Comparison of ENCODE assay signal across 9 cellular contexts in the genomic region with DNA sequence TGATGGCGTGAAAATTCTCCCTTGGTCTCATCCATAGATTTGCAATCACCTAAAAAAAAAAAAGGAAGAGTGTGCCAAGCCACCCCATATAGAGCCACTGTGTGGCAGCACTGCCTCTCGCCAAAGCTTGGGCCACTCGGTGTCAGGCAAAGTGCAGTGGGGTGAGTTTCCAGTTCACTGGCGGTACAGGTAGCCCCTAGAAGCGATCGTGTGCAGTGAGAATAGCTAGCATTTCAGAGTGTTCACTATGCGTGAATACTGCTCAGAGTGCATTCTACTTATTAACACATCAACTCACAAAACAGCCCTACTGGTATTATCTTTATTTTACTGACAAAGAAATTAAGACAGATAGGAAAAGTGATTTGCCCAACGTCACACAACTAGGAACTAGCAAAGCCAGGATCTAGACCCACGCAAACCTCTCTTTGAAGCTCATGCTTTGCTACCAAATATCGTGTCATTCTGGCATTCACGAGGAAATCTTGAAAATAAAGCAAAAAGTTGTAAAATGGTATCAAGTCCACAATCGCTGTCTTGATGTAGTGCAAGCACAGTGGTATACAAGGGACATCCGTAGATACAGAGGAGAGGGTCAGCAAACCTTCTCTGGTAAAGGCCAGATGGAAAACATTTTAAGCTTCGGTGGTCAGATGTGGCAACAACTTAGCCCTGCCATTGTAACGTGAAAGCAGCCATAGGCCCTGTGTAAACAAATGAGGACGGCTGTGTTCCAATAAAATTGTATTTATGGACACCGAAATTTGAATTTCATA. TPM values are rescaled to one million over a fixed set of nuclear protein-coding genes. Genes with fewer than 3 reads are reported as not detected.
A peak's percentile ranks its signal among the peaks of the same experiment; 100 is the strongest.
DNase-seq lines count a peak whose midpoint lies in the region; ATAC-seq, FAIRE-seq and TF ChIP-seq lines count a peak whose summit lies in the region.
"Had no signal": no experiment of that assay in that cellular context is flagged by ENCODE, and none has a peak within 500 bp of the region (broad histone marks: within the 10 kb centered on the region; RNA-seq: fewer than 3 reads in every experiment).

No MANE protein-coding gene starts in this region.

- no peak overlapping the region for H3K27ac ChIP-seq in A673 (ENCODE audit: low read depth, low read length, poor library complexity, severe bottlenecking)
- H3K27ac ChIP-seq in keratinocyte (ENCODE audit: control insufficient read depth, insufficient read depth, low read length) = no peak overlapping the region

- peaks cover 6% of the 10 kb centered on the region for H3K4me1 Mint-ChIP-seq in MCF 10A (ENCODE audit: insufficient read depth, unreplicated experiment)

- H3K4me3 ChIP-seq in A673 (ENCODE audit: low read depth, low read length, poor library complexity, severe bottlenecking) (no peak overlapping the region), NB4 (ENCODE audit: low read depth, low read length) (no peak overlapping the region), keratinocyte (ENCODE audit: control insufficient read depth in 2 of 3, extremely low read depth in 1 of 3, insufficient read depth in 2 of 3, low read depth in 1 of 3, low read length in 3 of 3) (no peak overlapping the region)

- peak; percentile 42 for DNase-seq in A673 (ENCODE audit: low spot score)
- DNase-seq in NB4 (ENCODE audit: low read depth) = peak; percentile 83
- peak; percentile 47 for DNase-seq in SKM-1 (lab: John Stamatoyannopoulos, UW; ENCODE audit: unreplicated experiment)
- peak; percentile 67 for DNase-seq in MCF 10A (ENCODE audit: unreplicated experiment)
- no peak for DNase-seq in keratinocyte (ENCODE audit: low read depth, low spot score)
- peak; percentile 40 for DNase-seq in stimulated activated CD4-positive, alpha-beta T cell treated with anti-CD3 and anti-CD28 coated beads, Interleukin-1b, Interleukin-23, amount 100 ng/mL, for 48 hours

- no peak overlapping the region for H3K4me3 Mint-ChIP-seq in MCF 10A (ENCODE audit: unreplicated experiment)

- no peaks in the 10 kb centered on the region for H3K9me3 Mint-ChIP-seq in MCF 10A (ENCODE audit: unreplicated experiment)

- H3K4me1 ChIP-seq in A673 (ENCODE audit: insufficient read depth, low read length, poor library complexity, severe bottlenecking) = no peaks in the 10 kb centered on the region
- H3K4me1 ChIP-seq in keratinocyte (ENCODE audit: control insufficient read depth, extremely low read depth, insufficient read depth, low read length) = no peaks in the 10 kb centered on the region

- H3K36me3 ChIP-seq in A673 (ENCODE audit: insufficient read depth, low read length, poor library complexity, severe bottlenecking) = no peaks in the 10 kb centered on the region
- no peaks in the 10 kb centered on the region for H3K36me3 ChIP-seq in keratinocyte (ENCODE audit: control insufficient read depth in 2 of 2, extremely low read depth in 1 of 2, insufficient read depth in 2 of 2, low read length in 2 of 2)

- H2AFZ ChIP-seq in keratinocyte (ENCODE audit: control insufficient read depth, low read length) = peak overlapping the region; percentile 19

- H3K9me1 ChIP-seq in keratinocyte (ENCODE audit: control insufficient read depth, extremely low read depth, insufficient read depth, low read length) = no peaks in the 10 kb centered on the region

- H3K36me3 Mint-ChIP-seq in MCF 10A (ENCODE audit: insufficient read depth, unreplicated experiment) = no peaks in the 10 kb centered on the region

- H3K9me3 ChIP-seq in A673 (ENCODE audit: low read depth, low read length, poor library complexity, severe bottlenecking) (no peaks in the 10 kb centered on the region), keratinocyte (ENCODE audit: control insufficient read depth, low read depth, low read length) (no peaks in the 10 kb centered on the region)

- TF ChIP-seq POLR2A in NB4 (IDR thresholded peaks at IDR 0.05; ENCODE audit: extremely low read depth, insufficient read length) = no peak

- H3K79me2 ChIP-seq in keratinocyte (ENCODE audit: control insufficient read depth, insufficient read depth, low read length) = no peaks in the 10 kb centered on the region

- peak overlapping the region; percentile 42 for H3K4me2 ChIP-seq in keratinocyte (ENCODE audit: control insufficient read depth, extremely low read depth, insufficient read depth, low read depth, low read length)

- H3K27me3 ChIP-seq in A673 (replicated peaks; ENCODE audit: insufficient read depth, low read depth, low read length, poor library complexity) = no peaks in the 10 kb centered on the region
- no peaks in the 10 kb centered on the region for H3K27me3 ChIP-seq in keratinocyte (ENCODE audit: control insufficient read depth, extremely low read depth, insufficient read depth, low read length)

- H3K9ac ChIP-seq in keratinocyte (ENCODE audit: control insufficient read depth, extremely low read depth, insufficient read depth, low read length) = no peak overlapping the region

- CTCF ChIA-PET in A673 (lab: Charles Lee) = interaction anchor here (1.7 kb wide), 1 partner anchor 32 kb away, joined by 8 read pairs; no protein-coding TSS in a partner anchor
- CTCF ChIA-PET in MCF 10A (lab: Yijun Ruan, JAX) = interaction anchor here (0.6 to 2.9 kb wide), 46 partner anchors 9 to 549 kb away, joined by 3 to 38 read pairs (median 4); a partner anchor contains a TSS

- peak; percentile 81 for FAIRE-seq in keratinocyte (lab: Jason Lieb, UNC)
- FAIRE-seq: islet of Langerhans had no signal

- intact Hi-C loops in A673 (cut with micrococcal nuclease; ENCODE audit: unreplicated experiment) (loop anchor here (1.0 kb wide), 1 partner anchor 291 kb away; no protein-coding TSS in a partner anchor), MCF 10A (cut with micrococcal nuclease) (loop anchor here (1.0 kb wide), 3 partner anchors 184 to 291 kb away; a partner anchor contains a TSS)

- no TSS peak for BruUV-seq in A673 (replicated peaks; lab: Mats Ljungman, UMichigan)
- BruUV-seq in MCF 10A (replicated peaks; lab: Mats Ljungman, UMichigan) = no TSS peak

- dilution Hi-C loops in keratinocyte (cut with MboI; ENCODE audit: extremely low pct_ligation_motif_present, low sequenced_read_pairs) = no loop called here

- no peaks in the 10 kb centered on the region for H4K20me1 ChIP-seq in keratinocyte (ENCODE audit: control insufficient read depth, extremely low read depth, insufficient read depth, low read length)

- H3K27ac Mint-ChIP-seq in MCF 10A (ENCODE audit: low read depth, unreplicated experiment) = no peak overlapping the region

- TF ChIP-seq CTCF in A673 (conservative IDR thresholded peaks at IDR 0.05; ENCODE audit: low read depth, low read length) = peak; percentile 71
- peak; percentile 96 for TF ChIP-seq CTCF in NB4 (IDR thresholded peaks at IDR 0.05; ENCODE audit: low read depth, low read length)
- peak; percentile 71 for TF ChIP-seq CTCF in MCF 10A (IDR thresholded peaks at IDR 0.05; ENCODE audit: unreplicated experiment)
- peak; percentile 86 to 90 (median 88) for TF ChIP-seq CTCF in keratinocyte (optimal IDR thresholded peaks at IDR 0.05 in 1 of 3, IDR thresholded peaks at IDR 0.05 in 1 of 3, conservative IDR thresholded peaks at IDR 0.05 in 1 of 3; ENCODE audit: extremely low read depth in 1 of 3, insufficient read depth in 2 of 3, low read length in 3 of 3)

- no peaks in the 10 kb centered on the region for H3K27me3 Mint-ChIP-seq in MCF 10A (ENCODE audit: insufficient read depth, unreplicated experiment)

- POLR2A ChIA-PET in A673 (lab: Charles Lee; ENCODE audit: low non-redundant PET) = no interaction called here
- POLR2A ChIA-PET in MCF 10A (lab: Yijun Ruan, JAX) = interaction anchor here (0.5 to 2.3 kb wide), 7 partner anchors 10 to 1931 kb away, joined by 3 to 10 read pairs (median 4); a partner anchor contains a TSS

- ATAC-seq in GM18499 (IDR thresholded peaks at IDR 0.05; ENCODE audit: insufficient read depth, unreplicated experiment) (peak; percentile 85), HG02763 (IDR thresholded peaks at IDR 0.05; ENCODE audit: unreplicated experiment) (peak; percentile 94)

RNA-seq across cellular contexts. Expression of a gene that starts 10.4 kb away (rescaled TPM):
- total RNA-seq in A673 (2021) (0.28 and 0.70 TPM in 2 replicates), MCF 10A (2022) (0.63 and 0.96 TPM in 2 replicates)
- polyA plus RNA-seq in keratinocyte = 5.6 to 9.3 TPM (median 7.3 TPM) in 3 replicates
- 6.4 TPM for polyA plus RNA-seq in keratinocyte (2011; ENCODE audit: low read depth)
- 4.8 and 8.2 TPM in 2 replicates for polyA plus RNA-seq in keratinocyte (2011; cell fraction: cytosol; rRNA removed)
- 11.0 and 14.3 TPM in 2 replicates for polyA plus RNA-seq in keratinocyte (2011; cell fraction: nucleus; rRNA removed)
- polyA plus RNA-seq in keratinocyte (2012; ENCODE audit: low replicate concordance) = 3.6 and 5.3 TPM in 2 replicates
- polyA minus RNA-seq in keratinocyte = 2.7 to 14.9 TPM (median 7.2 TPM) in 3 replicates
- polyA minus RNA-seq in keratinocyte (2011; cell fraction: cytosol; rRNA and poly(A)+ RNA removed) = 11.9 TPM
- polyA minus RNA-seq in keratinocyte (2011; cell fraction: nucleus; rRNA and poly(A)+ RNA removed) = 13.1 and 27.0 TPM in 2 replicates
